In the genomic region with DNA sequence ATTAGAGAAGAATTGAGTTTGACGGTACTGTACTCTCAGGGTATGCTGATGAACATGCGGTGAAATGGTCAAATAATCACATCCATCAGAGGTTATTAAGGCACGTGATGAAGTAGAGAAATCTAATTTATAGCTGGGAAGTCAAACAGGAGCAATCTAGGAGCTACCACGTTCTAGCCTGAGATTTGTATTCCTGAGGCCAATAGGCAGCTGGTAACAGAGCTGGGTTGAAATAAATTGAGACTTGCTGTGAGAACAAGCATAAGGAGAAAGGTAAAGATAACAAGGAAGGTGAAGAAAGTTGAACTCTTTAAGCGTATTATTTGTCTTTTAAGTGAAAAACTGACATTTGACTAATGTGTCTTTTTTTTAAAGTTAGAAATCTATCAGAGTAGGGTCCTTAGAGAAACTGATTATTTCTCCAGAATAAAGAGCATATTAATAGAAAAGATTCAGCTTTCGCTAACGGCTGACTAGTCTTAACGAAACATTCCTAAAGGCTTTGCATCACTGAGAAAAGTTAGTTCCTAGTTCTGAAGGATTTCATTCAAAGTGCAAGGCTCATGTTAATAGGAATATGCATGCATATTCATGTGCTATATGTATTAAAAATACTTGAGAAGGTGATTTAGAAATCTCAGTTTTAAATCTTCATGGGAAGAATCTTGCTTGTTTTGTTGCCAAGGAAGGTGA, we compare ENCODE assay signal across 9 cellular contexts. TPM values are rescaled to one million over a fixed set of nuclear protein-coding genes. Genes with fewer than 3 reads are reported as not detected.
DNase-seq lines count a peak whose midpoint lies in the region; ATAC-seq, FAIRE-seq and TF ChIP-seq lines count a peak whose summit lies in the region.
"Had no signal": no experiment of that assay in that cellular context is flagged by ENCODE, and none has a peak within 500 bp of the region (broad histone marks: within the 10 kb centered on the region; RNA-seq: fewer than 3 reads in every experiment).

No MANE protein-coding gene starts in this region.

- TF ChIP-seq EP300 in K562 (IDR thresholded peaks at IDR 0.05; ENCODE audit: low read length): no peak

- H2BK5ac ChIP-seq in IMR-90 (ENCODE audit: low read depth, low read length, poor library complexity, severe bottlenecking): peak overlapping the region; percentile 76

- peaks cover 3 to 32% of the 10 kb centered on the region in 2 experiments; a peak in 3 of 4 replicates for H3K79me1 ChIP-seq in IMR-90 (ENCODE audit: low read depth in 1 of 2, low read length in 2 of 2)

- TF ChIP-seq CTCF in IMR-90 (conservative IDR thresholded peaks at IDR 0.05; ENCODE audit: low read depth, low read length) (no peak), K562 (IDR thresholded peaks at IDR 0.05 in 2 of 3, conservative IDR thresholded peaks at IDR 0.05 in 1 of 3; ENCODE audit: insufficient read depth in 2 of 3, low read depth in 1 of 3, low read length in 3 of 3) (no peak), right lobe of liver (IDR thresholded peaks at IDR 0.05) (no peak)

- CTCF ChIA-PET in IMR-90 (lab: Yijun Ruan, JAX): no interaction called here
- CTCF ChIA-PET in K562 (lab: Yijun Ruan, JAX; ENCODE audit: low intra/inter-chr PET ratio): no interaction called here

- H3K4me3 ChIP-seq in IMR-90 (ENCODE audit: insufficient read depth, low read depth, low read length) (no peak overlapping the region), K562 (no peak overlapping the region), right lobe of liver (peak overlapping the region in 2 of 3 donors; percentile 4 to 5), subcutaneous abdominal adipose tissue (ENCODE audit: low read depth in 1 of 5, low read length in 5 of 5) (no peak overlapping the region)

- H3K4me2 ChIP-seq in IMR-90 (ENCODE audit: low read depth, low read length) (no peak overlapping the region; the same call in 1 of the 2 replicates), K562 (ENCODE audit: insufficient read depth, low read length) (no peak overlapping the region)

- H3K9me1 ChIP-seq in IMR-90 (ENCODE audit: insufficient read depth, low read length) (peaks cover 13% of the 10 kb centered on the region), K562 (ENCODE audit: control insufficient read depth, insufficient read depth, low read length) (no peaks in the 10 kb centered on the region)

- no peaks in the 10 kb centered on the region for H4K20me1 ChIP-seq in IMR-90 (ENCODE audit: insufficient read depth, low read length)
- no peaks in the 10 kb centered on the region for H4K20me1 ChIP-seq in K562 (replicated peaks; ENCODE audit: control insufficient read depth, insufficient read depth, low read length)

- no peak for FAIRE-seq in K562 (lab: Jason Lieb, UNC)

- H4K5ac ChIP-seq in IMR-90 (ENCODE audit: low read depth, low read length): peak overlapping the region; percentile 19; the same call in 1 of the 2 replicates

- no peak overlapping the region; the same call in 1 of the 2 replicates for H3K9ac ChIP-seq in IMR-90 (ENCODE audit: low read depth, low read length)
- peak overlapping the region in 1 of 2 experiments; percentile 24; a peak in 1 of 4 replicates for H3K9ac ChIP-seq in K562 (ENCODE audit: insufficient read depth in 1 of 2, low read depth in 2 of 2, low read length in 2 of 2)
- H3K9ac ChIP-seq in subcutaneous abdominal adipose tissue (ENCODE audit: low read length in 5 of 5): no peak overlapping the region

- no peak overlapping the region for H2AFZ ChIP-seq in IMR-90 (replicated peaks; ENCODE audit: low read length, poor library complexity)
- peak overlapping the region; percentile 46; the same call in 1 of the 2 replicates for H2AFZ ChIP-seq in K562 (ENCODE audit: low read depth, low read length)

- in situ Hi-C loops in IMR-90 (cut with MboI; ENCODE audit: low sequenced_read_pairs) (no loop called here), K562 (cut with MboI) (no loop called here)

- ATAC-seq in IMR-90 (ENCODE audit: low read depth) (no peak), K562 (no peak), right lobe of liver (no peak)

- H3K18ac ChIP-seq in IMR-90 (ENCODE audit: low read depth, low read length): peak overlapping the region; percentile 56; the same call in 1 of the 2 replicates

- WGBS in IMR-90 (ENCODE audit: extremely low coverage in 2 of 2, insufficient read length in 1 of 2), 2 experiments: 33% methylated on average over 2 of the region's 8 CpGs; no CpG with 5 or more reads in 1 of the 2 experiments
- 76% methylated on average over 8 of the region's 8 CpGs for WGBS in K562 (ENCODE audit: insufficient coverage, low coverage, missing lambda C conversion rate)
- WGBS in right lobe of liver (ENCODE audit: insufficient coverage, low coverage, low lambda C conversion rate, missing lambda C conversion rate): 38% methylated on average over 8 of the region's 8 CpGs

- POLR2A ChIA-PET in IMR-90 (lab: Charles Lee; ENCODE audit: unreplicated experiment): no interaction called here
- POLR2A ChIA-PET in K562 (lab: Yijun Ruan, JAX): interaction anchor here (0.6 to 1.7 kb wide), 3 partner anchors 33 to 45 kb away, joined by 3 to 4 read pairs (median 3); no protein-coding TSS in a partner anchor

- H2AK5ac ChIP-seq in IMR-90 (ENCODE audit: low read depth, low read length): peak overlapping the region; percentile 85; the same call in 1 of the 2 replicates

- H3K23ac ChIP-seq in IMR-90 (ENCODE audit: low read depth, low read length): peak overlapping the region; percentile 16; the same call in 1 of the 2 replicates

- DNase-seq in IMR-90 (peak; percentile 28), K562 (ENCODE audit: extremely low read depth in 1 of 4, low spot score in 3 of 4) (no peak), right lobe of liver (no peak), dedifferentiated amniotic fluid mesenchymal stem cell (ENCODE audit: extremely low spot score) (no peak), NCI-H446 (lab: John Stamatoyannopoulos, UW) (no peak), kidney glomerular epithelial cell (lab: John Stamatoyannopoulos, UW) (no peak)
- DNase-seq: activated CD4-positive, alpha-beta T cell treated with anti-CD3 and anti-CD28 coated beads for 1 hour; immature natural killer cell had no signal

- peak overlapping the region; percentile 93 for H2BK120ac ChIP-seq in IMR-90 (ENCODE audit: low read depth, low read length)

- intact Hi-C loops in IMR-90 (cut with micrococcal nuclease) (no loop called here), K562 (cut with micrococcal nuclease) (no loop called here), right lobe of liver (cut with DNase I) (no loop called here)

- peak overlapping the region; percentile 55; the same call in 1 of the 2 replicates for H3K56ac ChIP-seq in IMR-90 (ENCODE audit: extremely low read depth, insufficient read depth, low read length)

- no peaks in the 10 kb centered on the region for H3K27me3 ChIP-seq in IMR-90 (ENCODE audit: control insufficient read depth, insufficient read depth, low read length)
- no peaks in the 10 kb centered on the region for H3K27me3 ChIP-seq in K562 (ENCODE audit: control insufficient read depth in 2 of 2, insufficient read depth in 2 of 2, low read length in 2 of 2)
- no peaks in the 10 kb centered on the region for H3K27me3 ChIP-seq in right lobe of liver
- H3K27me3 ChIP-seq in subcutaneous abdominal adipose tissue (ENCODE audit: control insufficient read depth in 5 of 5, insufficient read depth in 4 of 5, low read length in 5 of 5): no peaks in the 10 kb centered on the region

- H3K27ac ChIP-seq in IMR-90 (ENCODE audit: insufficient read depth, low read length) (no peak overlapping the region), K562 (ENCODE audit: extremely low read depth, low read depth, low read length) (peak overlapping the region; percentile 46; the same call in 1 of the 3 replicates), right lobe of liver (peak overlapping the region; percentile 79 to 90 (median 88)), subcutaneous abdominal adipose tissue (ENCODE audit: low read depth, low read length) (peak overlapping the region; percentile 75)

- no peak for TF ChIP-seq POLR2A in IMR-90 (IDR thresholded peaks at IDR 0.05; ENCODE audit: low read depth, low read length)
- TF ChIP-seq POLR2A in K562 (conservative IDR thresholded peaks at IDR 0.05): no peak
- TF ChIP-seq POLR2A in right lobe of liver (IDR thresholded peaks at IDR 0.05): no peak

- H2BK15ac ChIP-seq in IMR-90 (ENCODE audit: low read depth, low read length): peak overlapping the region; percentile 83; the same call in 1 of the 3 replicates

- TF ChIP-seq RAD21 in IMR-90 (IDR thresholded peaks at IDR 0.05; ENCODE audit: low read length) (no peak), K562 (CRISPR knock-in tag; conservative IDR thresholded peaks at IDR 0.05 in 1 of 2, IDR thresholded peaks at IDR 0.05 in 1 of 2) (no peak)

- H2BK20ac ChIP-seq in IMR-90 (ENCODE audit: low read depth, low read length): peak overlapping the region; percentile 63

- H2AK9ac ChIP-seq in IMR-90 (replicated peaks; ENCODE audit: low read depth, low read length, poor library complexity): no peak overlapping the region

- H3K14ac ChIP-seq in IMR-90 (replicated peaks; ENCODE audit: low read depth, low read length): peak overlapping the region; percentile 64; the same call in 1 of the 2 replicates

- no peaks in the 10 kb centered on the region for H3K36me3 ChIP-seq in IMR-90 (ENCODE audit: control insufficient read depth, insufficient read depth, low read length)
- no peaks in the 10 kb centered on the region for H3K36me3 ChIP-seq in K562 (ENCODE audit: control insufficient read depth, insufficient read depth, low read length)
- no peaks in the 10 kb centered on the region for H3K36me3 ChIP-seq in right lobe of liver
- no peaks in the 10 kb centered on the region for H3K36me3 ChIP-seq in subcutaneous abdominal adipose tissue (ENCODE audit: control insufficient read depth in 5 of 5, insufficient read depth in 5 of 5, low read length in 5 of 5)

- H3K4me1 ChIP-seq in IMR-90 (ENCODE audit: control insufficient read depth, insufficient read depth, low read length) (peaks cover 8% of the 10 kb centered on the region), K562 (replicated peaks in 1 of 2; ENCODE audit: control insufficient read depth in 2 of 2, insufficient read depth in 2 of 2, low read length in 2 of 2) (peaks cover 27 to 53% of the 10 kb centered on the region in 2 experiments), right lobe of liver (peaks cover 0 to 53% (median 10%) of the 10 kb centered on the region in 4 donors), subcutaneous abdominal adipose tissue (ENCODE audit: control insufficient read depth in 5 of 5, insufficient read depth in 5 of 5, low read length in 5 of 5) (peaks cover 0 to 26% (median 26%) of the 10 kb centered on the region in 5 donors)

- peak overlapping the region; percentile 92; the same call in 1 of the 2 replicates for H3K4ac ChIP-seq in IMR-90 (ENCODE audit: low read depth, low read length)

- no peaks in the 10 kb centered on the region for H3K79me2 ChIP-seq in K562 (ENCODE audit: control insufficient read depth, insufficient read depth, low read length)

- peak overlapping the region in 1 of 2 experiments; percentile 38; a peak in 3 of 4 replicates for H4K8ac ChIP-seq in IMR-90 (ENCODE audit: low read depth in 2 of 2, low read length in 2 of 2)

- BruUV-seq in IMR-90 (replicated peaks; lab: Mats Ljungman, UMichigan) (no TSS peak), K562 (replicated peaks; lab: Mats Ljungman, UMichigan) (no TSS peak)

- peak overlapping the region; percentile 53 for H4K91ac ChIP-seq in IMR-90 (ENCODE audit: insufficient read depth, low read depth, low read length)

- dilution Hi-C loops in IMR-90 (cut with HindIII; ENCODE audit: low sequenced_read_pairs, unreplicated experiment): no loop called here

- H3K9me3 ChIP-seq in IMR-90 (ENCODE audit: control insufficient read depth, insufficient read depth, low read length) (no peaks in the 10 kb centered on the region), K562 (replicated peaks; ENCODE audit: control insufficient read depth, insufficient read depth, low read depth, low read length) (no peaks in the 10 kb centered on the region), right lobe of liver (no peaks in the 10 kb centered on the region), subcutaneous abdominal adipose tissue (ENCODE audit: control insufficient read depth in 5 of 5, low read length in 5 of 5) (no peaks in the 10 kb centered on the region)

RNA-seq across cellular contexts. Expression of a gene that starts 5.2 kb away (rescaled TPM):
- total RNA-seq in IMR-90 (2012; rRNA removed) (29.2 and 45.5 TPM in 2 replicates), K562 (2014; rRNA removed) (62.9 and 66.8 TPM in 2 replicates), K562 (2014; rRNA removed; fragmentation: Illumina TruSeq; extraction: Trizol) (73.2 and 80.9 TPM in 2 replicates), K562 (2015; rRNA removed; fragmentation: Illumina TruSeq; extraction: Trizol) (61.6 and 67.4 TPM in 2 replicates), K562 (2021) (82.1 and 82.7 TPM in 2 replicates), right lobe of liver (10 to 100 TPM; 11.1 to 34.0 (median 19.5) TPM)
- polyA plus RNA-seq in IMR-90 (2012; rRNA removed) (20.2 and 26.5 TPM in 2 replicates), K562 (2011; rRNA removed) (81.2 and 99.0 TPM in 2 replicates), K562 (2014; fragmentation: Illumina TruSeq; extraction: Trizol) (73.7 and 93.4 TPM in 2 replicates), K562 (2014; fragmentation: Nextera tagmentation; extraction: Ambion mirVana) (10 to 100 TPM; 21.9 to 30.6 TPM), K562 (2014; rRNA removed) (51.3 and 53.9 TPM in 2 replicates)
- polyA plus RNA-seq in IMR-90 (2012; cell fraction: cytosol; rRNA removed): 3.7 and 5.6 TPM in 2 replicates
- 10.9 and 83.2 TPM in 2 replicates for polyA plus RNA-seq in IMR-90 (2012; cell fraction: nucleus; rRNA removed; ENCODE audit: low replicate concordance)
- 78.0 and 216 TPM in 2 replicates for total RNA-seq in K562 (2011; cell fraction: chromatin; rRNA removed; ENCODE audit: low replicate concordance)
- 51.9 and 57.0 TPM in 2 replicates for total RNA-seq in K562 (2011; cell fraction: nucleolus; rRNA removed)
- 101 and 161 TPM in 2 replicates for total RNA-seq in K562 (2011; cell fraction: nucleoplasm; rRNA removed)
- polyA plus RNA-seq in K562 (2011; cell fraction: cytosol; rRNA removed): 20.1 and 32.8 TPM in 2 replicates
- polyA plus RNA-seq in K562 (2011; cell fraction: nucleus; rRNA removed): 77.6 and 91.0 TPM in 2 replicates
- polyA plus RNA-seq in K562 (2012): 34.8 and 46.6 TPM in 2 replicates
- 121 and 129 TPM in 2 replicates for polyA minus RNA-seq in K562 (2011; rRNA and poly(A)+ RNA removed)
- 28.7 and 41.6 TPM in 2 replicates for polyA minus RNA-seq in K562 (2011; cell fraction: cytosol; rRNA and poly(A)+ RNA removed)
- polyA minus RNA-seq in K562 (2011; cell fraction: nucleus; rRNA and poly(A)+ RNA removed): 75.3 and 97.9 TPM in 2 replicates

Comparison
In these comparisons a context has a peak if more than half of its experiments do, and no peak if none do; other contexts are left out.
1. H3K4me3 ChIP-seq: peak in right lobe of liver (2 of 3); none in IMR-90 (single experiment), K562 (single experiment) and subcutaneous abdominal adipose tissue (0 of 5).